ENCODE assay signal across 8 cellular contexts in the genomic region with DNA sequence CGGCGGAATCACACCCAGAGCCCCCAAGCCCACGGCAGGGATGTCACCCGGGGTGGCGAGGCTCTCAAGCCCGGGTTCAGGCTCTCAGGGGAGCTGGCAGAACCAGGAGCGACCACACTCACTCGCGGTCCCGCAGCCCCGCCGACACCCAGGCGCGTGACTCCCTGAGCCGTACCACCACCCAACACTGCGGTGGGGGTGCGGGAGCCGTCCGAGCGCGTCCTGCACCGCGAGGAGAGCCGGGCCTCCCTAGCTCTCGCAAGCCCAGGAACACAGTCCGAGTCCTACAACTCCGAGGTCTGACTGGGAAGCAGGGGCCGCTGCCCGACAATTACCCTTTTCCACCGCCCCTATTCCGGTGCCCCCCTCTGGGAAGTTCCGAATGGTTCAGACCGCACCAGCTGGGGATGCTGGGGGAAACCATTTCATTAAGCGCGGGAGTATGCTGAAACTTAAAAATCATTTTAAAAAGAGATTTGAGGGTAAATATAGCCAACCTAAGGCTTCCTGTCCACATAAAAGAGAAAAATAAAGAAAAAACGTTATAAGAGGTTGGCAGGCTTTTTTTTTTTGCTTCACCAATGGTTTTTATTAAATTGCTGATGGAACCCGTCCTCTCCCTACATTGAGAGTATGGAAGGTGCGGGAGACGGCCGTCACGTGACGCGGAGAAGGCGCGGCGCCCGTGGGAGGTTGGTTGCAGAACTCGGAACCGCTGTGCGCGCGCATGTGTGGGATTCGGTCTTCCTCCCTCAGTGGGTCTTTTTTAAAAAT. TPM values are rescaled to one million over a fixed set of nuclear protein-coding genes. Genes with fewer than 3 reads are reported as not detected.
DNase-seq lines count a peak whose midpoint lies in the region; FAIRE-seq and TF ChIP-seq lines count a peak whose summit lies in the region.

A gene with protein sequence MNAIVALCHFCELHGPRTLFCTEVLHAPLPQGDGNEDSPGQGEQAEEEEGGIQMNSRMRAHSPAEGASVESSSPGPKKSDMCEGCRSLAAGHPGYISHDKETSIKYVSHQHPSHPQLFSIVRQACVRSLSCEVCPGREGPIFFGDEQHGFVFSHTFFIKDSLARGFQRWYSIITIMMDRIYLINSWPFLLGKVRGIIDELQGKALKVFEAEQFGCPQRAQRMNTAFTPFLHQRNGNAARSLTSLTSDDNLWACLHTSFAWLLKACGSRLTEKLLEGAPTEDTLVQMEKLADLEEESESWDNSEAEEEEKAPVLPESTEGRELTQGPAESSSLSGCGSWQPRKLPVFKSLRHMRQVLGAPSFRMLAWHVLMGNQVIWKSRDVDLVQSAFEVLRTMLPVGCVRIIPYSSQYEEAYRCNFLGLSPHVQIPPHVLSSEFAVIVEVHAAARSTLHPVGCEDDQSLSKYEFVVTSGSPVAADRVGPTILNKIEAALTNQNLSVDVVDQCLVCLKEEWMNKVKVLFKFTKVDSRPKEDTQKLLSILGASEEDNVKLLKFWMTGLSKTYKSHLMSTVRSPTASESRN (minus strand): TSS at position 143 of the 774 bp plus-strand sequence. CDS start 9,031 bp downstream, outside the sequence.

- H3K79me2 ChIP-seq in neural progenitor cell (ENCODE audit: low read depth): peaks cover 53% of the 10 kb centered on the region

- H3K9me3 Mint-ChIP-seq in neural progenitor cell: no peaks in the 10 kb centered on the region

- peaks cover 22% of the 10 kb centered on the region for H4K20me1 ChIP-seq in neural progenitor cell (ENCODE audit: low read depth)

- TF ChIP-seq CTCF in foreskin fibroblast (IDR thresholded peaks at IDR 0.05; ENCODE audit: low read depth, low read length): no peak
- TF ChIP-seq CTCF in neural progenitor cell (IDR thresholded peaks at IDR 0.05): no peak

- peak within 1 kb of the TSS; percentile 99 for H2AFZ ChIP-seq in neural progenitor cell (replicated peaks)

- peaks cover 4% of the 10 kb centered on the region for H3K36me3 ChIP-seq in HAP-1 (replicated peaks)
- H3K36me3 ChIP-seq in MG63: no peaks in the 10 kb centered on the region; the same call in 1 of the 2 replicates
- peaks cover 8% of the 10 kb centered on the region for H3K36me3 ChIP-seq in SJCRH30
- no peaks in the 10 kb centered on the region for H3K36me3 ChIP-seq in neural progenitor cell
- H3K36me3 ChIP-seq in stomach smooth muscle (ENCODE audit: control insufficient read depth in 2 of 2, insufficient read depth in 2 of 2, low read length in 2 of 2): no peaks in the 10 kb centered on the region

- H3K4me2 ChIP-seq in neural progenitor cell: peak within 1 kb of the TSS; percentile 94

- in situ Hi-C loops in HAP-1 (cut with MboI; ENCODE audit: low sequenced_read_pairs): no loop called here

- H3K4me1 Mint-ChIP-seq in neural progenitor cell: peaks cover 21% of the 10 kb centered on the region

- peak within 1 kb of the TSS; percentile 98 for H3K4me3 Mint-ChIP-seq in neural progenitor cell

- peak within 1 kb of the TSS; percentile 97 for H3K4me3 ChIP-seq in HAP-1
- H3K4me3 ChIP-seq in MG63: peak within 1 kb of the TSS; percentile 97
- H3K4me3 ChIP-seq in SJCRH30: peak within 1 kb of the TSS; percentile 96
- H3K4me3 ChIP-seq in foreskin fibroblast (ENCODE audit: low read depth in 1 of 2, low read length in 2 of 2): peak within 1 kb of the TSS; percentile 99 to 100
- peak within 1 kb of the TSS; percentile 80 for H3K4me3 ChIP-seq in neural progenitor cell
- H3K4me3 ChIP-seq in stomach smooth muscle (ENCODE audit: low read length in 2 of 2): peak within 1 kb of the TSS; percentile 84 to 96

- no peaks in the 10 kb centered on the region for H3K27me3 ChIP-seq in HAP-1 (ENCODE audit: low read depth)
- H3K27me3 ChIP-seq in MG63: no peaks in the 10 kb centered on the region
- no peaks in the 10 kb centered on the region for H3K27me3 ChIP-seq in SJCRH30
- H3K27me3 ChIP-seq in neural progenitor cell: no peaks in the 10 kb centered on the region
- no peaks in the 10 kb centered on the region for H3K27me3 ChIP-seq in stomach smooth muscle (ENCODE audit: control insufficient read depth in 1 of 2, insufficient read depth in 2 of 2, low read length in 2 of 2)

- FAIRE-seq in G401.6 (lab: Jason Lieb, UNC): peak; percentile 46

- H3K9me3 ChIP-seq in HAP-1: no peaks in the 10 kb centered on the region
- no peaks in the 10 kb centered on the region for H3K9me3 ChIP-seq in MG63
- H3K9me3 ChIP-seq in SJCRH30 (replicated peaks): no peaks in the 10 kb centered on the region
- H3K9me3 ChIP-seq in neural progenitor cell (ENCODE audit: low read depth): no peaks in the 10 kb centered on the region
- no peaks in the 10 kb centered on the region for H3K9me3 ChIP-seq in stomach smooth muscle (ENCODE audit: control insufficient read depth in 2 of 2, low read length in 2 of 2)

- H3K9ac ChIP-seq in neural progenitor cell (peak within 1 kb of the TSS; percentile 99), stomach smooth muscle (ENCODE audit: low read length in 2 of 2) (peak within 1 kb of the TSS; percentile 92 to 98)

- H3K27me3 Mint-ChIP-seq in neural progenitor cell (ENCODE audit: insufficient read depth, low read depth): peaks cover 4% of the 10 kb centered on the region

- DNase-seq in HAP-1 (ENCODE audit: low spot score in 2 of 2) (peak; percentile 77 to 90), MG63 (peak; percentile 77), SJCRH30 (peak; percentile 94 to 98), foreskin fibroblast (peak; percentile 82 to 95), neural progenitor cell (ENCODE audit: low spot score) (peak; percentile 84)
- peak; percentile 83 for DNase-seq in activated gamma-delta T cell treated with anti-CD3 and anti-CD28 coated beads, Interleukin-2, amount 50 U/mL, for 16 hours (ENCODE audit: low read depth)

- H3K36me3 Mint-ChIP-seq in neural progenitor cell: peaks cover 3% of the 10 kb centered on the region

- peak within 1 kb of the TSS; percentile 100 for H3K27ac Mint-ChIP-seq in neural progenitor cell

- H3F3A ChIP-seq in neural progenitor cell (ENCODE audit: low read depth): peaks cover 6% of the 10 kb centered on the region

- peaks cover 12% of the 10 kb centered on the region for H3K4me1 ChIP-seq in HAP-1
- peaks cover 15% of the 10 kb centered on the region for H3K4me1 ChIP-seq in SJCRH30
- peaks cover 9% of the 10 kb centered on the region for H3K4me1 ChIP-seq in neural progenitor cell
- peaks cover 17% of the 10 kb centered on the region for H3K4me1 ChIP-seq in stomach smooth muscle (ENCODE audit: control insufficient read depth, insufficient read depth, low read length)

- peak within 1 kb of the TSS; percentile 100 for H3K27ac ChIP-seq in SJCRH30
- H3K27ac ChIP-seq in neural progenitor cell: peak within 1 kb of the TSS; percentile 99
- peak within 1 kb of the TSS; percentile 99 for H3K27ac ChIP-seq in stomach smooth muscle (ENCODE audit: low read length)

RNA-seq across cellular contexts. Expression of the gene that starts here (rescaled TPM):
- 15.5 and 22.7 TPM in 2 replicates for total RNA-seq in MG63 (2014; rRNA removed; shearing (Covaris generic); ENCODE audit: low replicate concordance)
- total RNA-seq in SJCRH30 (2014; rRNA removed; shearing (Covaris generic)): 110 and 121 TPM in 2 replicates
- 16.3 and 30.1 TPM in 2 replicates for total RNA-seq in neural progenitor cell (ENCODE audit: low replicate concordance)

Comparison
In these comparisons a context has a peak if more than half of its experiments do, and no peak if none do; other contexts are left out.
1. Peak in every context shown above with its lines: DNase-seq, H3K4me3 ChIP-seq and H3K27ac ChIP-seq.